ENCODE assay signal across 21 cellular contexts in the genomic region with DNA sequence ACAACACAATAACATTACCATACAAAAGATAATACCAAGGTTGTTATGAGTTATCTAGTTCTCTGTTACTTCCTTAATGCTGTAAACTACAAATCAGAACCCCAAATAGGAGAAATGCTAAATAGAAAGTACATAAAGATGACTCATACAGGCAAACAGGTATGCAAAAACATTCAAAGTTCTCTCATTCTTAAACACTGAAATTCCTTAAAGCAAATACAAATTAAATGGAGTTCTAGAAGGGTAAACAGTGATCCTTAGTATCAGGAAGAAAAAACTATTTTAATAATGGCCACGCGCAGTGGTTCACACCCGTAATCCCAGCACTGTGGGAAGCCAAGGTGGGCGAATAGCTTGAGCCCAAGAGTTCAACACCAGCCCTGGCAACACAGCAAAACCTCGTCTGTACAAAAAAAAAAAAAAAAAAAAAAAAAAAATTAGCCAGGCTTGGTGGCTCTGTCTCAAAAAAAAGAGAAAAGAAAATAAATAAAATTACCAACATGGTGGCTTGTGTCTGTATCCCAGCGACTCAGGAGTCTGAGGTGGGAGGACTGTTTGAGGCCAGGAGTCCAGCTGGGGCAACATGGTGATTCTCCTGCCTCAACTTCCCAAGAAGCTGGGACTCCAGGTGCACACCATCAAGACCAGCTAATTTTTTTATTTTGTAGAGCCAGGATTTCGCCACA. TPM values are rescaled to one million over a fixed set of nuclear protein-coding genes. Genes with fewer than 3 reads are reported as not detected.
DNase-seq lines count a peak whose midpoint lies in the region; ATAC-seq, FAIRE-seq and TF ChIP-seq lines count a peak whose summit lies in the region.
"Had no signal": no experiment of that assay in that cellular context is flagged by ENCODE, and none has a peak within 500 bp of the region (broad histone marks: within the 10 kb centered on the region; RNA-seq: fewer than 3 reads in every experiment).

No MANE protein-coding gene starts in this region.

- no peaks in the 10 kb centered on the region for H3K27me3 Mint-ChIP-seq in osteocyte (ENCODE audit: unreplicated experiment)
- H3K27me3 Mint-ChIP-seq: activated CD4-positive, alpha-beta memory T cell treated with anti-CD3 and anti-CD28 coated beads, Interleukin-2, amount 10 ng/mL, durations not matched to agents 7 days and 5 days; CD4-positive, alpha-beta memory T cell had no signal

- no peak for FAIRE-seq in endothelial cell of umbilical vein (lab: Jason Lieb, UNC)

- H3K4me2 ChIP-seq in endothelial cell of umbilical vein (ENCODE audit: insufficient read depth, low read length): no peak overlapping the region

- no peak overlapping the region for H2AFZ ChIP-seq in endothelial cell of umbilical vein (ENCODE audit: low read depth, low read length)

- TF ChIP-seq POLR2A in endothelial cell of umbilical vein (IDR thresholded peaks at IDR 0.05; ENCODE audit: low read depth, low read length): no peak

- H4K20me1 ChIP-seq in endothelial cell of umbilical vein (replicated peaks; ENCODE audit: control insufficient read depth, extremely low read depth, insufficient read depth, low read length): no peaks in the 10 kb centered on the region

- no peak for ATAC-seq in HG03196 (IDR thresholded peaks at IDR 0.05; ENCODE audit: unreplicated experiment)
- ATAC-seq: HCT116, left lobe of liver, upper lobe of right lung had no signal

- H3K27ac ChIP-seq in C4-2B: peak overlapping the region; percentile 85
- no peak overlapping the region for H3K27ac ChIP-seq in endothelial cell of umbilical vein (ENCODE audit: insufficient read depth, low read depth, low read length)
- H3K27ac ChIP-seq: cardiac muscle cell, upper lobe of right lung had no signal

- no peak overlapping the region for H3K4me3 ChIP-seq in endothelial cell of umbilical vein (replicated peaks in 1 of 3; ENCODE audit: insufficient read depth in 1 of 3, low read depth in 1 of 3, low read length in 3 of 3)
- H3K4me3 ChIP-seq: cardiac muscle cell, upper lobe of right lung had no signal

- CTCF ChIA-PET in endothelial cell of umbilical vein (lab: Charles Lee): no interaction called here

- H3K9ac ChIP-seq in endothelial cell of umbilical vein (replicated peaks; ENCODE audit: extremely low read depth, insufficient read depth, low read length): no peak overlapping the region

- no peaks in the 10 kb centered on the region for H3K27me3 ChIP-seq in endothelial cell of umbilical vein (ENCODE audit: control insufficient read depth in 2 of 2, insufficient read depth in 2 of 2, low read length in 2 of 2)
- H3K27me3 ChIP-seq: cardiac muscle cell, upper lobe of right lung had no signal

- H3K9me3 Mint-ChIP-seq in osteocyte (ENCODE audit: unreplicated experiment): no peaks in the 10 kb centered on the region
- H3K9me3 Mint-ChIP-seq: activated CD4-positive, alpha-beta memory T cell treated with anti-CD3 and anti-CD28 coated beads, Interleukin-2, amount 10 ng/mL, durations not matched to agents 7 days and 5 days; CD4-positive, alpha-beta memory T cell had no signal

- peaks cover 16% of the 10 kb centered on the region for H3K4me1 Mint-ChIP-seq in osteocyte (ENCODE audit: unreplicated experiment)

- DNase-seq in NCI-H526 treated with DMSO at 0.1 percent for 48 hours (lab: John Stamatoyannopoulos, UW): peak; percentile 67
- no peak for DNase-seq in endothelial cell of umbilical vein (ENCODE audit: low read depth, low spot score)
- DNase-seq in osteocyte (ENCODE audit: extremely low spot score, unreplicated experiment): no peak
- DNase-seq in EL: no peak
- no peak for DNase-seq in activated CD4-positive, alpha-beta T cell treated with anti-CD3 and anti-CD28 coated beads for 48 hours
- no peak for DNase-seq in superior temporal gyrus (ENCODE audit: extremely low spot score)
- DNase-seq: activated CD4-positive, alpha-beta memory T cell treated with anti-CD3 and anti-CD28 coated beads, Interleukin-2, amount 10 ng/mL, durations not matched to agents 7 days and 5 days; activated CD4-positive, CD25-positive, alpha-beta regulatory T cell; activated gamma-delta T cell; amniotic stem cell; CD4-positive, alpha-beta memory T cell; cortex of kidney; NCI-H524 treated with DMSO at 0.1 percent for 48 hours; nephron progenitor cell; T-helper 9 cell; upper lobe of right lung had no signal

- dilution Hi-C loops in endothelial cell of umbilical vein (cut with MboI; ENCODE audit: extremely low pct_ligation_motif_present, low sequenced_read_pairs): no loop called here

- H3K27ac Mint-ChIP-seq in osteocyte (ENCODE audit: unreplicated experiment): peak overlapping the region; percentile 31
- H3K27ac Mint-ChIP-seq: activated CD4-positive, alpha-beta memory T cell treated with anti-CD3 and anti-CD28 coated beads, Interleukin-2, amount 10 ng/mL, durations not matched to agents 7 days and 5 days had no signal

- H3K9me1 ChIP-seq in endothelial cell of umbilical vein (replicated peaks; ENCODE audit: control insufficient read depth, extremely low read depth, insufficient read depth, low read length): no peaks in the 10 kb centered on the region

- H3K9me3 ChIP-seq in endothelial cell of umbilical vein (replicated peaks; ENCODE audit: control insufficient read depth, insufficient read depth, low read length): no peaks in the 10 kb centered on the region
- H3K9me3 ChIP-seq: upper lobe of right lung had no signal

- H3K79me2 ChIP-seq in endothelial cell of umbilical vein (ENCODE audit: control insufficient read depth, insufficient read depth, low read length): peaks cover 49% of the 10 kb centered on the region

- no peak overlapping the region for H3K4me3 Mint-ChIP-seq in osteocyte (ENCODE audit: unreplicated experiment)
- H3K4me3 Mint-ChIP-seq: activated CD4-positive, alpha-beta memory T cell treated with anti-CD3 and anti-CD28 coated beads, Interleukin-2, amount 10 ng/mL, durations not matched to agents 7 days and 5 days; nephron progenitor cell had no signal

- no peaks in the 10 kb centered on the region for H3K36me3 Mint-ChIP-seq in osteocyte (ENCODE audit: unreplicated experiment)

- intact Hi-C loops in endothelial cell of umbilical vein (cut with micrococcal nuclease): no loop called here

- no TSS peak for BruUV-seq in endothelial cell of umbilical vein (replicated peaks; lab: Mats Ljungman, UMichigan)

- POLR2A ChIA-PET in endothelial cell of umbilical vein (lab: Charles Lee): no interaction called here

- no peaks in the 10 kb centered on the region for H3K4me1 ChIP-seq in endothelial cell of umbilical vein (ENCODE audit: control insufficient read depth, extremely low read depth, insufficient read depth, low read length)

- TF ChIP-seq CTCF in C4-2B (conservative IDR thresholded peaks at IDR 0.05) (no peak), endothelial cell of umbilical vein (IDR thresholded peaks at IDR 0.05; ENCODE audit: extremely low read depth in 1 of 2, insufficient read depth in 1 of 2, low read depth in 1 of 2, low read length in 2 of 2) (no peak), osteocyte (IDR thresholded peaks at IDR 0.05) (no peak)

- no peaks in the 10 kb centered on the region for H3K36me3 ChIP-seq in endothelial cell of umbilical vein (ENCODE audit: control insufficient read depth in 2 of 2, extremely low read depth in 1 of 2, insufficient read depth in 2 of 2, low read length in 2 of 2)
- H3K36me3 ChIP-seq: cardiac muscle cell, upper lobe of right lung had no signal

TF ChIP-seq in endothelial cell of umbilical vein, 7 proteins besides CTCF, POLR2A, EP300 and RAD21:
- TF ChIP-seq GATA2 (IDR thresholded peaks at IDR 0.05; ENCODE audit: insufficient read depth, insufficient read length, low read depth, low read length) (no peak), JUN (IDR thresholded peaks at IDR 0.05; ENCODE audit: borderline replicate concordance, insufficient read depth, insufficient read length, low read depth) (peak; percentile 17)

RNA-seq across cellular contexts. Expression of a gene that starts 17.5 kb away (rescaled TPM):
- 16.3 and 17.3 TPM in 2 replicates for total RNA-seq in endothelial cell of umbilical vein
- polyA plus RNA-seq in endothelial cell of umbilical vein: 17.1 and 20.4 TPM in 2 replicates
- 20.5 and 22.0 TPM in 2 replicates for polyA plus RNA-seq in endothelial cell of umbilical vein (2011; cell fraction: cytosol; rRNA removed)
- 36.4 and 37.7 TPM in 2 replicates for polyA plus RNA-seq in endothelial cell of umbilical vein (2011; cell fraction: nucleus; rRNA removed)
- 9.6 and 13.4 TPM in 2 replicates for polyA plus RNA-seq in endothelial cell of umbilical vein (2012)
- polyA minus RNA-seq in endothelial cell of umbilical vein: 27.7 and 28.5 TPM in 2 replicates
- 7.8 TPM for polyA minus RNA-seq in endothelial cell of umbilical vein (2011; cell fraction: cytosol; rRNA and poly(A)+ RNA removed)
- 22.0 and 29.4 TPM in 2 replicates for polyA minus RNA-seq in endothelial cell of umbilical vein (2011; cell fraction: nucleus; rRNA and poly(A)+ RNA removed)
- 22.2 and 22.8 TPM in 2 replicates for total RNA-seq in osteocyte

RNA-seq across cellular contexts. Expression of a gene that starts 32.2 kb away (rescaled TPM):
- total RNA-seq in endothelial cell of umbilical vein (164 and 168 TPM in 2 replicates), osteocyte (141 and 143 TPM in 2 replicates)
- 162 and 168 TPM in 2 replicates for polyA plus RNA-seq in endothelial cell of umbilical vein
- polyA plus RNA-seq in endothelial cell of umbilical vein (2011; cell fraction: cytosol; rRNA removed): 148 and 161 TPM in 2 replicates
- polyA plus RNA-seq in endothelial cell of umbilical vein (2011; cell fraction: nucleus; rRNA removed): 75.2 and 75.7 TPM in 2 replicates
- polyA plus RNA-seq in endothelial cell of umbilical vein (2012): 105 and 106 TPM in 2 replicates
- 76.1 and 82.0 TPM in 2 replicates for polyA minus RNA-seq in endothelial cell of umbilical vein
- 62.1 TPM for polyA minus RNA-seq in endothelial cell of umbilical vein (2011; cell fraction: cytosol; rRNA and poly(A)+ RNA removed)
- 26.6 and 33.5 TPM in 2 replicates for polyA minus RNA-seq in endothelial cell of umbilical vein (2011; cell fraction: nucleus; rRNA and poly(A)+ RNA removed)
